9 cellular contexts compared by ENCODE assay signal in genomic region chr1:16643001-16643411, GRCh38. TPM values are rescaled to one million over a fixed set of nuclear protein-coding genes. Genes with fewer than 3 reads are reported as not detected.
A peak's percentile ranks its signal among the peaks of the same experiment; 100 is the strongest.
DNase-seq lines count a peak whose midpoint lies in the region; ATAC-seq and TF ChIP-seq lines count a peak whose summit lies in the region.
"Not testable (repeated sequence)": the region's sequence is repeated elsewhere in the genome, so short reads cannot be mapped to it uniquely, and the experiment has no call there.
"Had no signal": no experiment of that assay in that cellular context is flagged by ENCODE, and none has a peak within 500 bp of the region (broad histone marks: within the 10 kb centered on the region; RNA-seq: fewer than 3 reads in every experiment).

No MANE protein-coding gene starts in this region.

- CTCF ChIA-PET in CD4-positive, alpha-beta memory T cell (lab: Charles Lee; ENCODE audit: partially characterized antibody); PC-9 (lab: Charles Lee): not testable (repeated sequence)

- DNase-seq in CD4-positive, alpha-beta memory T cell: peak in 1 of 5 donors; percentile 46
- DNase-seq in PC-9 (peak in 1 of 2 experiments; percentile 26), body of pancreas (peak; percentile 9 to 40 (median 25)), head of caudate nucleus (peak in 31 of 42 donors; percentile 2 to 53 (median 16)), mesenteric fat pad (ENCODE audit: low spot score) (peak; percentile 93), progenitor cell of endocrine pancreas (ENCODE audit: low spot score, unreplicated experiment) (peak; percentile 35), suprapubic skin (ENCODE audit: low spot score in 2 of 2) (peak; percentile 80 to 86)
- DNase-seq in activated CD8-positive, alpha-beta memory T cell treated with anti-CD3 and anti-CD28 coated beads, Interleukin-2, amount 50 U/mL, for 48 hours: peak; percentile 62

- ATAC-seq in body of pancreas: not testable (repeated sequence)

- H3K9me3 Mint-ChIP-seq in CD4-positive, alpha-beta memory T cell; progenitor cell of endocrine pancreas (ENCODE audit: low read depth): not testable (repeated sequence)

- not testable (repeated sequence) for H3K27ac Mint-ChIP-seq in CD4-positive, alpha-beta memory T cell; progenitor cell of endocrine pancreas

- not testable (repeated sequence) for H3K9me3 ChIP-seq in CD4-positive, alpha-beta memory T cell (ENCODE audit: control insufficient read depth in 1 of 2, low read length in 2 of 2); PC-9 (ENCODE audit: insufficient read depth, low read depth); body of pancreas; suprapubic skin

- POLR2A ChIA-PET in CD4-positive, alpha-beta memory T cell (lab: Charles Lee; ENCODE audit: partially characterized antibody); PC-9 (lab: Charles Lee; ENCODE audit: unreplicated experiment): not testable (repeated sequence)

- H3K4me2 ChIP-seq in PC-9: peak overlapping the region; percentile 87

- not testable (repeated sequence) for H3K9me2 ChIP-seq in PC-9 (ENCODE audit: insufficient read depth)

- TF ChIP-seq POLR2A in body of pancreas (IDR thresholded peaks at IDR 0.05); suprapubic skin (IDR thresholded peaks at IDR 0.05): not testable (repeated sequence)

- H3K4me1 Mint-ChIP-seq in CD4-positive, alpha-beta memory T cell; progenitor cell of endocrine pancreas (ENCODE audit: low read depth): not testable (repeated sequence)

- not testable (repeated sequence) for BruUV-seq in PC-9 (replicated peaks; lab: Mats Ljungman, UMichigan)

- H2AFZ ChIP-seq in PC-9: not testable (repeated sequence)

- not testable (repeated sequence) for TF ChIP-seq CTCF in PC-9 (conservative IDR thresholded peaks at IDR 0.05); body of pancreas (IDR thresholded peaks at IDR 0.05); progenitor cell of endocrine pancreas (IDR thresholded peaks at IDR 0.05; ENCODE audit: unreplicated experiment); suprapubic skin (IDR thresholded peaks at IDR 0.05)

- peaks cover 33% of the 10 kb centered on the region for H3K79me2 ChIP-seq in PC-9 (ENCODE audit: low read depth)

- H3K36me3 Mint-ChIP-seq in CD4-positive, alpha-beta memory T cell; progenitor cell of endocrine pancreas (ENCODE audit: insufficient read depth): not testable (repeated sequence)

- H3F3A ChIP-seq in PC-9 (ENCODE audit: insufficient read depth, low read depth): not testable (repeated sequence)

- TF ChIP-seq EP300 in suprapubic skin (IDR thresholded peaks at IDR 0.05): not testable (repeated sequence)

- H3K27me3 Mint-ChIP-seq in CD4-positive, alpha-beta memory T cell; progenitor cell of endocrine pancreas: not testable (repeated sequence)

- not testable (repeated sequence) for H4K20me1 ChIP-seq in PC-9 (ENCODE audit: insufficient read depth)

- intact Hi-C loops in CD4-positive, alpha-beta memory T cell (cut with micrococcal nuclease); PC-9 (cut with micrococcal nuclease; ENCODE audit: unreplicated experiment); body of pancreas (cut with DNase I): not testable (repeated sequence)
- intact Hi-C loops in head of caudate nucleus (cut with DNase I): loop anchor here (10.0 kb wide), 1 partner anchor 272 kb away; no protein-coding TSS in a partner anchor

- H3K4me3 ChIP-seq in CD4-positive, alpha-beta memory T cell (ENCODE audit: low read length in 2 of 2); body of pancreas: not testable (repeated sequence)
- H3K4me3 ChIP-seq in PC-9: peak overlapping the region; percentile 90; the same call in 1 of the 2 replicates
- H3K4me3 ChIP-seq in suprapubic skin: peak overlapping the region; percentile 79

- WGBS in body of pancreas, 2 donors: 67 to 72% methylated on average over 4 of the region's 4 CpGs
- WGBS in suprapubic skin: 94% methylated on average over 4 of the region's 4 CpGs

- H3K27ac ChIP-seq in CD4-positive, alpha-beta memory T cell (ENCODE audit: low read depth, low read length): peak overlapping the region; percentile 76
- H3K27ac ChIP-seq in PC-9, body of pancreas, suprapubic skin: not testable (repeated sequence)

- peaks cover 48% of the 10 kb centered on the region for H3K4me1 ChIP-seq in CD4-positive, alpha-beta memory T cell (ENCODE audit: insufficient read depth, low read length)
- H3K4me1 ChIP-seq in PC-9 (replicated peaks; ENCODE audit: insufficient read depth): peaks cover 17% of the 10 kb centered on the region
- H3K4me1 ChIP-seq in body of pancreas: peaks cover 26% of the 10 kb centered on the region
- H3K4me1 ChIP-seq in suprapubic skin: peaks cover 36% of the 10 kb centered on the region

- not testable (repeated sequence) for H3K36me3 ChIP-seq in CD4-positive, alpha-beta memory T cell (ENCODE audit: insufficient read depth, low read length); PC-9 (ENCODE audit: low read depth); body of pancreas (replicated peaks in 1 of 2; ENCODE audit: insufficient read depth in 1 of 2, low read depth in 2 of 2); suprapubic skin

- H3K27me3 ChIP-seq in CD4-positive, alpha-beta memory T cell (ENCODE audit: insufficient read depth, low read length); PC-9 (ENCODE audit: insufficient read depth, low read depth); body of pancreas; suprapubic skin: not testable (repeated sequence)

- not testable (repeated sequence) for H3K4me3 Mint-ChIP-seq in CD4-positive, alpha-beta memory T cell; progenitor cell of endocrine pancreas (ENCODE audit: low read depth)

RNA-seq across cellular contexts. Expression of gene RNU1-3, which starts 23.7 kb away (rescaled TPM):
- total RNA-seq in CD4-positive, alpha-beta memory T cell: 1,000 to 10,000 TPM; 3,010 to 3,866 TPM
- not detected for polyA plus RNA-seq in CD4-positive, alpha-beta memory T cell
- total RNA-seq in PC-9 (2021) (1,333 and 3,235 TPM in 2 replicates), body of pancreas (over 10,000 TPM in 1 of 2 donors, under 1 TPM in 1; under 0.01 to 15,479 TPM), mesenteric fat pad (6,165 TPM), progenitor cell of endocrine pancreas (3,923 and 3,957 TPM in 2 replicates), suprapubic skin (under 1 TPM; under 0.01 TPM)
- polyA plus RNA-seq: BJ had no signal

RNA-seq across cellular contexts. Expression of gene NBPF1, which starts 29.6 kb away (rescaled TPM):
- total RNA-seq in CD4-positive, alpha-beta memory T cell: 10 to 100 TPM; 16.7 to 17.0 TPM
- 10 to 100 TPM in 1 of 2 donors, 1 to 10 TPM in 1; 4.1 to 10.4 TPM for polyA plus RNA-seq in CD4-positive, alpha-beta memory T cell
- total RNA-seq in PC-9 (2021) (45.4 and 45.6 TPM in 2 replicates), body of pancreas (10 to 100 TPM; 22.3 to 41.5 TPM), mesenteric fat pad (25.8 TPM), progenitor cell of endocrine pancreas (100 TPM in 2 replicates), suprapubic skin (10 to 100 TPM; 12.9 to 49.1 (median 23.8) TPM)
